Comparison of ENCODE assay signal across 1 cellular context in the genomic region with DNA sequence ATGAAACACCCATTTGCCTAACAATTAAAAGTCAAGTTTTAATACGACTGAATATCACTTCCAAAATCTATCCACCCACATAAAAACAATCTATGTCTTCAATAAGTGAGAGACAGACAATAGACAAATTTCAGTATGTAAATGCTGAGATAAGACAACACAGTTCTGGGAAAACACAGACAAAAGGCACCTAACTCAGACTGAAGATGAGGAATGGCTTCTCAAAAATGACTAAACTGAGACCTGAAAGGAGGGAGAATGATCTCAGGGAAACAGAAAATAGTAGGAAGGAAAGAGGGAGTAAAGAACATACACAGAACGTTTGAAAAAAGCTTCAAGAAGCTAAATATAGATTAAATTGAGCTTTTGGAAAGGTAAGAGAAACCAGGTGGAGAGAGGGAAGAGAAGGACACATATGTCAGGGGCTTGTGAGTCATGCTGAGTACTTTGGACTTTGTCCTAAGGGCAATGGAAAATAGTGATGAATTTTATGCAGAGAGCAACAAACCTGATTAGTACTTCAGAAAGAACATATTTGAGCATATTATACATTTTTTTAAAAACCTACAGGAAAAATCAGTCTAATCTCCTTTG.
TF ChIP-seq lines count a peak whose summit lies in the region.

No MANE protein-coding gene starts in this region.

TF ChIP-seq in HepG2, 621 proteins besides CTCF, POLR2A, EP300 and RAD21 (continued from another document and continues in another):
- TF ChIP-seq, protein P1, sequence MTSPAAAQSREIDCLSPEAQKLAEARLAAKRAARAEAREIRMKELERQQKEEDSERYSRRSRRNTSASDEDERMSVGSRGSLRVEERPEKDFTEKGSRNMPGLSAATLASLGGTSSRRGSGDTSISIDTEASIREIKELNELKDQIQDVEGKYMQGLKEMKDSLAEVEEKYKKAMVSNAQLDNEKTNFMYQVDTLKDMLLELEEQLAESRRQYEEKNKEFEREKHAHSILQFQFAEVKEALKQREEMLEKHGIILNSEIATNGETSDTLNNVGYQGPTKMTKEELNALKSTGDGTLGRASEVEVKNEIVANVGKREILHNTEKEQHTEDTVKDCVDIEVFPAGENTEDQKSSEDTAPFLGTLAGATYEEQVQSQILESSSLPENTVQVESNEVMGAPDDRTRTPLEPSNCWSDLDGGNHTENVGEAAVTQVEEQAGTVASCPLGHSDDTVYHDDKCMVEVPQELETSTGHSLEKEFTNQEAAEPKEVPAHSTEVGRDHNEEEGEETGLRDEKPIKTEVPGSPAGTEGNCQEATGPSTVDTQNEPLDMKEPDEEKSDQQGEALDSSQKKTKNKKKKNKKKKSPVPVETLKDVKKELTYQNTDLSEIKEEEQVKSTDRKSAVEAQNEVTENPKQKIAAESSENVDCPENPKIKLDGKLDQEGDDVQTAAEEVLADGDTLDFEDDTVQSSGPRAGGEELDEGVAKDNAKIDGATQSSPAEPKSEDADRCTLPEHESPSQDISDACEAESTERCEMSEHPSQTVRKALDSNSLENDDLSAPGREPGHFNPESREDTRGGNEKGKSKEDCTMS (CRISPR knock-in tag; conservative IDR thresholded peaks at IDR 0.05): no peak
- TF ChIP-seq TBX2 (CRISPR knock-in tag; IDR thresholded peaks at IDR 0.05; ENCODE audit: borderline replicate concordance) (no peak), XBP1 (CRISPR knock-in tag; IDR thresholded peaks at IDR 0.05) (no peak), ZNF260 (CRISPR knock-in tag; IDR thresholded peaks at IDR 0.05; ENCODE audit: borderline replicate concordance, low read depth) (no peak), ARNT (IDR thresholded peaks at IDR 0.05) (no peak), TP53 (CRISPR knock-in tag; conservative IDR thresholded peaks at IDR 0.05) (no peak), CREB1 (IDR thresholded peaks at IDR 0.05) (no peak), CREB1 (CRISPR knock-in tag; IDR thresholded peaks at IDR 0.05) (peak; percentile 37; the same call in 1 of the 2 replicates), ASH2L (IDR thresholded peaks at IDR 0.05; ENCODE audit: insufficient read length, low read depth, low read length) (peak; percentile 51), ZKSCAN5 (CRISPR knock-in tag; IDR thresholded peaks at IDR 0.05) (no peak), GLI4 (CRISPR knock-in tag; IDR thresholded peaks at IDR 0.05; ENCODE audit: borderline replicate concordance) (no peak), RFX3 (CRISPR knock-in tag; IDR thresholded peaks at IDR 0.05) (no peak), ZNF672 (CRISPR knock-in tag; IDR thresholded peaks at IDR 0.05) (no peak), EED (CRISPR knock-in tag; IDR thresholded peaks at IDR 0.05) (no peak), ELF1 (CRISPR knock-in tag; IDR thresholded peaks at IDR 0.05) (no peak), FOSL2 (CRISPR knock-in tag; IDR thresholded peaks at IDR 0.05) (peak; percentile 91), ERF (CRISPR knock-in tag; IDR thresholded peaks at IDR 0.05) (no peak), FOXC1 (CRISPR knock-in tag; IDR thresholded peaks at IDR 0.05; ENCODE audit: borderline replicate concordance) (no peak), SMARCC2 (IDR thresholded peaks at IDR 0.05) (no peak), ZNF180 (CRISPR knock-in tag; IDR thresholded peaks at IDR 0.05; ENCODE audit: borderline replicate concordance, low read depth) (no peak), TAF15 (IDR thresholded peaks at IDR 0.05; ENCODE audit: low read depth, low read length, poor library complexity, severe bottlenecking) (no peak), ZNF552 (CRISPR knock-in tag; IDR thresholded peaks at IDR 0.05; ENCODE audit: borderline replicate concordance) (no peak), ZNF713 (CRISPR knock-in tag; IDR thresholded peaks at IDR 0.05) (no peak), RFXAP (CRISPR knock-in tag; IDR thresholded peaks at IDR 0.05; ENCODE audit: borderline replicate concordance) (no peak), MED8 (CRISPR knock-in tag; IDR thresholded peaks at IDR 0.05; ENCODE audit: insufficient replicate concordance) (no peak), ZNF569 (CRISPR knock-in tag; IDR thresholded peaks at IDR 0.05; ENCODE audit: borderline replicate concordance) (no peak), MIER3 (CRISPR knock-in tag; IDR thresholded peaks at IDR 0.05; ENCODE audit: borderline replicate concordance) (no peak), ZNF44 (CRISPR knock-in tag; IDR thresholded peaks at IDR 0.05) (no peak), PAWR (CRISPR knock-in tag; IDR thresholded peaks at IDR 0.05; ENCODE audit: borderline replicate concordance) (no peak)
- TF ChIP-seq, protein P2, sequence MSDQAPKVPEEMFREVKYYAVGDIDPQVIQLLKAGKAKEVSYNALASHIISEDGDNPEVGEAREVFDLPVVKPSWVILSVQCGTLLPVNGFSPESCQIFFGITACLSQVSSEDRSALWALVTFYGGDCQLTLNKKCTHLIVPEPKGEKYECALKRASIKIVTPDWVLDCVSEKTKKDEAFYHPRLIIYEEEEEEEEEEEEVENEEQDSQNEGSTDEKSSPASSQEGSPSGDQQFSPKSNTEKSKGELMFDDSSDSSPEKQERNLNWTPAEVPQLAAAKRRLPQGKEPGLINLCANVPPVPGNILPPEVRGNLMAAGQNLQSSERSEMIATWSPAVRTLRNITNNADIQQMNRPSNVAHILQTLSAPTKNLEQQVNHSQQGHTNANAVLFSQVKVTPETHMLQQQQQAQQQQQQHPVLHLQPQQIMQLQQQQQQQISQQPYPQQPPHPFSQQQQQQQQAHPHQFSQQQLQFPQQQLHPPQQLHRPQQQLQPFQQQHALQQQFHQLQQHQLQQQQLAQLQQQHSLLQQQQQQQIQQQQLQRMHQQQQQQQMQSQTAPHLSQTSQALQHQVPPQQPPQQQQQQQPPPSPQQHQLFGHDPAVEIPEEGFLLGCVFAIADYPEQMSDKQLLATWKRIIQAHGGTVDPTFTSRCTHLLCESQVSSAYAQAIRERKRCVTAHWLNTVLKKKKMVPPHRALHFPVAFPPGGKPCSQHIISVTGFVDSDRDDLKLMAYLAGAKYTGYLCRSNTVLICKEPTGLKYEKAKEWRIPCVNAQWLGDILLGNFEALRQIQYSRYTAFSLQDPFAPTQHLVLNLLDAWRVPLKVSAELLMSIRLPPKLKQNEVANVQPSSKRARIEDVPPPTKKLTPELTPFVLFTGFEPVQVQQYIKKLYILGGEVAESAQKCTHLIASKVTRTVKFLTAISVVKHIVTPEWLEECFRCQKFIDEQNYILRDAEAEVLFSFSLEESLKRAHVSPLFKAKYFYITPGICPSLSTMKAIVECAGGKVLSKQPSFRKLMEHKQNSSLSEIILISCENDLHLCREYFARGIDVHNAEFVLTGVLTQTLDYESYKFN (CRISPR knock-in tag; conservative IDR thresholded peaks at IDR 0.05): peak; percentile 61
- TF ChIP-seq, protein P3, sequence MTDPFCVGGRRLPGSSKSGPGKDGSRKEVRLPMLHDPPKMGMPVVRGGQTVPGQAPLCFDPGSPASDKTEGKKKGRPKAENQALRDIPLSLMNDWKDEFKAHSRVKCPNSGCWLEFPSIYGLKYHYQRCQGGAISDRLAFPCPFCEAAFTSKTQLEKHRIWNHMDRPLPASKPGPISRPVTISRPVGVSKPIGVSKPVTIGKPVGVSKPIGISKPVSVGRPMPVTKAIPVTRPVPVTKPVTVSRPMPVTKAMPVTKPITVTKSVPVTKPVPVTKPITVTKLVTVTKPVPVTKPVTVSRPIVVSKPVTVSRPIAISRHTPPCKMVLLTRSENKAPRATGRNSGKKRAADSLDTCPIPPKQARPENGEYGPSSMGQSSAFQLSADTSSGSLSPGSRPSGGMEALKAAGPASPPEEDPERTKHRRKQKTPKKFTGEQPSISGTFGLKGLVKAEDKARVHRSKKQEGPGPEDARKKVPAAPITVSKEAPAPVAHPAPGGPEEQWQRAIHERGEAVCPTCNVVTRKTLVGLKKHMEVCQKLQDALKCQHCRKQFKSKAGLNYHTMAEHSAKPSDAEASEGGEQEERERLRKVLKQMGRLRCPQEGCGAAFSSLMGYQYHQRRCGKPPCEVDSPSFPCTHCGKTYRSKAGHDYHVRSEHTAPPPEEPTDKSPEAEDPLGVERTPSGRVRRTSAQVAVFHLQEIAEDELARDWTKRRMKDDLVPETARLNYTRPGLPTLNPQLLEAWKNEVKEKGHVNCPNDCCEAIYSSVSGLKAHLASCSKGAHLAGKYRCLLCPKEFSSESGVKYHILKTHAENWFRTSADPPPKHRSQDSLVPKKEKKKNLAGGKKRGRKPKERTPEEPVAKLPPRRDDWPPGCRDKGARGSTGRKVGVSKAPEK (CRISPR knock-in tag; IDR thresholded peaks at IDR 0.05; ENCODE audit: borderline replicate concordance): no peak
- TF ChIP-seq, protein P4, sequence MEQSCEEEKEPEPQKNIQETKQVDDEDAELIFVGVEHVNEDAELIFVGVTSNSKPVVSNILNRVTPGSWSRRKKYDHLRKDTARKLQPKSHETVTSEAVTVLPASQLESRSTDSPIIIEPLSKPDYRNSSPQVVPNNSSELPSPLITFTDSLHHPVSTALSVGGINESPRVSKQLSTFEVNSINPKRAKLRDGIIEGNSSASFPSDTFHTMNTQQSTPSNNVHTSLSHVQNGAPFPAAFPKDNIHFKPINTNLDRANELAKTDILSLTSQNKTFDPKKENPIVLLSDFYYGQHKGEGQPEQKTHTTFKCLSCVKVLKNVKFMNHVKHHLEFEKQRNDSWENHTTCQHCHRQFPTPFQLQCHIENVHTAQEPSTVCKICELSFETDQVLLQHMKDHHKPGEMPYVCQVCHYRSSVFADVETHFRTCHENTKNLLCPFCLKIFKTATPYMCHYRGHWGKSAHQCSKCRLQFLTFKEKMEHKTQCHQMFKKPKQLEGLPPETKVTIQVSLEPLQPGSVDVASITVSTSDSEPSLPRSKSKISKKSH (CRISPR knock-in tag; IDR thresholded peaks at IDR 0.05; ENCODE audit: borderline replicate concordance): no peak
- TF ChIP-seq, protein P5, sequence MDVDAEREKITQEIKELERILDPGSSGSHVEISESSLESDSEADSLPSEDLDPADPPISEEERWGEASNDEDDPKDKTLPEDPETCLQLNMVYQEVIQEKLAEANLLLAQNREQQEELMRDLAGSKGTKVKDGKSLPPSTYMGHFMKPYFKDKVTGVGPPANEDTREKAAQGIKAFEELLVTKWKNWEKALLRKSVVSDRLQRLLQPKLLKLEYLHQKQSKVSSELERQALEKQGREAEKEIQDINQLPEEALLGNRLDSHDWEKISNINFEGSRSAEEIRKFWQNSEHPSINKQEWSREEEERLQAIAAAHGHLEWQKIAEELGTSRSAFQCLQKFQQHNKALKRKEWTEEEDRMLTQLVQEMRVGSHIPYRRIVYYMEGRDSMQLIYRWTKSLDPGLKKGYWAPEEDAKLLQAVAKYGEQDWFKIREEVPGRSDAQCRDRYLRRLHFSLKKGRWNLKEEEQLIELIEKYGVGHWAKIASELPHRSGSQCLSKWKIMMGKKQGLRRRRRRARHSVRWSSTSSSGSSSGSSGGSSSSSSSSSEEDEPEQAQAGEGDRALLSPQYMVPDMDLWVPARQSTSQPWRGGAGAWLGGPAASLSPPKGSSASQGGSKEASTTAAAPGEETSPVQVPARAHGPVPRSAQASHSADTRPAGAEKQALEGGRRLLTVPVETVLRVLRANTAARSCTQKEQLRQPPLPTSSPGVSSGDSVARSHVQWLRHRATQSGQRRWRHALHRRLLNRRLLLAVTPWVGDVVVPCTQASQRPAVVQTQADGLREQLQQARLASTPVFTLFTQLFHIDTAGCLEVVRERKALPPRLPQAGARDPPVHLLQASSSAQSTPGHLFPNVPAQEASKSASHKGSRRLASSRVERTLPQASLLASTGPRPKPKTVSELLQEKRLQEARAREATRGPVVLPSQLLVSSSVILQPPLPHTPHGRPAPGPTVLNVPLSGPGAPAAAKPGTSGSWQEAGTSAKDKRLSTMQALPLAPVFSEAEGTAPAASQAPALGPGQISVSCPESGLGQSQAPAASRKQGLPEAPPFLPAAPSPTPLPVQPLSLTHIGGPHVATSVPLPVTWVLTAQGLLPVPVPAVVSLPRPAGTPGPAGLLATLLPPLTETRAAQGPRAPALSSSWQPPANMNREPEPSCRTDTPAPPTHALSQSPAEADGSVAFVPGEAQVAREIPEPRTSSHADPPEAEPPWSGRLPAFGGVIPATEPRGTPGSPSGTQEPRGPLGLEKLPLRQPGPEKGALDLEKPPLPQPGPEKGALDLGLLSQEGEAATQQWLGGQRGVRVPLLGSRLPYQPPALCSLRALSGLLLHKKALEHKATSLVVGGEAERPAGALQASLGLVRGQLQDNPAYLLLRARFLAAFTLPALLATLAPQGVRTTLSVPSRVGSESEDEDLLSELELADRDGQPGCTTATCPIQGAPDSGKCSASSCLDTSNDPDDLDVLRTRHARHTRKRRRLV (CRISPR knock-in tag; IDR thresholded peaks at IDR 0.05): no peak
- TF ChIP-seq, protein P6, sequence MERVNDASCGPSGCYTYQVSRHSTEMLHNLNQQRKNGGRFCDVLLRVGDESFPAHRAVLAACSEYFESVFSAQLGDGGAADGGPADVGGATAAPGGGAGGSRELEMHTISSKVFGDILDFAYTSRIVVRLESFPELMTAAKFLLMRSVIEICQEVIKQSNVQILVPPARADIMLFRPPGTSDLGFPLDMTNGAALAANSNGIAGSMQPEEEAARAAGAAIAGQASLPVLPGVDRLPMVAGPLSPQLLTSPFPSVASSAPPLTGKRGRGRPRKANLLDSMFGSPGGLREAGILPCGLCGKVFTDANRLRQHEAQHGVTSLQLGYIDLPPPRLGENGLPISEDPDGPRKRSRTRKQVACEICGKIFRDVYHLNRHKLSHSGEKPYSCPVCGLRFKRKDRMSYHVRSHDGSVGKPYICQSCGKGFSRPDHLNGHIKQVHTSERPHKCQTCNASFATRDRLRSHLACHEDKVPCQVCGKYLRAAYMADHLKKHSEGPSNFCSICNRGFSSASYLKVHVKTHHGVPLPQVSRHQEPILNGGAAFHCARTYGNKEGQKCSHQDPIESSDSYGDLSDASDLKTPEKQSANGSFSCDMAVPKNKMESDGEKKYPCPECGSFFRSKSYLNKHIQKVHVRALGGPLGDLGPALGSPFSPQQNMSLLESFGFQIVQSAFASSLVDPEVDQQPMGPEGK (CRISPR knock-in tag; IDR thresholded peaks at IDR 0.05): no peak
- TF ChIP-seq, protein P7, sequence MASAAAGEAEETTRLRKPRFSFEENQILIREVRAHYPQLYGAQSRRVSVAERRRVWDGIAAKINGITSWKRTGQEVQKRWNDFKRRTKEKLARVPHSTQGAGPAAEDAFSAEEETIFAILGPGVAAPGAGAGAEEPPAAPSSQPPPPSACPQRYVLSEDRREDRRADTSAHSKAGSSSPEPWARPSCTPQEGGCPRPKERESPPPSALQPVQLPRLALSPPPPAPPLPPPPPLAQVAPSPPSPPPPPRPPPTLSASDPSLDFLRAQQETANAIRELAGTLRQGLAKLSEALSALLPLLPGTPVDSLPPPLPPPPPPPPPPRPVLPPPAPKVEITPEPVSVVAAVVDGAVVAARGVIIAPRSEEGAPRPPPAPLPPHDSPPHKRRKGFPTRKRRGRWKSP (CRISPR knock-in tag; IDR thresholded peaks at IDR 0.05): no peak
